Comparison of ENCODE assay signal across 9 cellular contexts in the genomic region with DNA sequence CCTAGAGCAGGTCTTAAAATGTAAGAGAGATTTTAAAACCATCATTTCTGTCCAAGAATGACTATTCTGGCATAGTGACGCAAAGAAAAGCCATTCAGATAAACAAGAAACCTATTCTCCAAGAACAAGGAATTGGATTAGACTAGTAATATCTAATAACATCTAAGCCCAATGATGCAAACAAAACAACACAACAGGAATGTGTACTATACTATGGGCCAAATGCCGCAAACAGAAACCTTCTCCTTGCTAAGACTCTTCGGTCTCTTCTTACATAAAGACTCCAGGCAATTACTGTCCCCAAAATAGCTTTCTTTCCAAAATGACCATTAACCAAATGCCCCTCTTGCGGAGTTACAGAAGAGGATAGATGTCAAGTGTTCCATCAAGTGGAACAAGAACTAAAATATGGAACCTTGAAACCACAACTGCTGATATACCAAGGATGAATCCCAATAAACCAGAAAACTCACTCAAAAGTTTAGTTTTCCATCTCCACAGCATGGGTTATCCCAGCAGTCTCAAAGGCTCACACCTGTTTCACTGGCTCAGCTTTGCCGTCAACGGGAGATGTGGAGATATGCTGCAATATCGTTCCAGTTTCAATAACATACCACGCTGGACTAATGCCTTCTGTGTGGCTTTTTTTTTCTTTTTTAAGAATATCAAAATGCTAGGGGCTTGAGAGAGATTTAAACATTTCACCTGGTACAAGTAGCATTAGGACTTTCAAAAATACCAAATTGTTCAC.
DNase-seq lines count a peak whose midpoint lies in the region; ATAC-seq and TF ChIP-seq lines count a peak whose summit lies in the region.
"Had no signal": no experiment of that assay in that cellular context is flagged by ENCODE, and none has a peak within 500 bp of the region (broad histone marks: within the 10 kb centered on the region; RNA-seq: fewer than 3 reads in every experiment).

No MANE protein-coding gene starts in this region.

- H3K27me3 ChIP-seq in skeletal muscle tissue (ENCODE audit: control insufficient read depth in 3 of 3, insufficient read depth in 3 of 3, low read length in 3 of 3) = no peaks in the 10 kb centered on the region
- H3K27me3 ChIP-seq: adrenal gland had no signal

- intact Hi-C loops in OCI-LY7 (cut with micrococcal nuclease; ENCODE audit: unreplicated experiment) = no loop called here

- H3K4me2 ChIP-seq in OCI-LY7 (ENCODE audit: low read length) = peak overlapping the region; percentile 98

- H3K4me1 ChIP-seq in OCI-LY7 (ENCODE audit: insufficient read depth, low read length, poor library complexity, severe bottlenecking) = peaks cover 98% of the 10 kb centered on the region
- H3K4me1 ChIP-seq in skeletal muscle tissue (ENCODE audit: control insufficient read depth in 3 of 3, insufficient read depth in 3 of 3, low read length in 3 of 3) = peaks cover 62% of the 10 kb centered on the region in 3 donors

- peak overlapping the region; percentile 63 for H3K4me3 ChIP-seq in OCI-LY7 (ENCODE audit: low read depth, low read length, poor library complexity, severe bottlenecking)
- H3K4me3 ChIP-seq in skeletal muscle tissue (ENCODE audit: low read length in 3 of 3) = peak overlapping the region; percentile 8 to 45 (median 11)
- H3K4me3 ChIP-seq: adrenal gland had no signal

- H2AFZ ChIP-seq in OCI-LY7 (ENCODE audit: low read length) = no peak overlapping the region

- DNase-seq in OCI-LY7 (ENCODE audit: low spot score) (no peak), fibroblast of gingiva (ENCODE audit: low read depth) (peak; percentile 36), AG20443 (ENCODE audit: low spot score) (no peak)
- DNase-seq: NCI-H345 had no signal

- H3K27ac ChIP-seq in OCI-LY7 (ENCODE audit: low read depth, low read length, poor library complexity, severe bottlenecking) = peak overlapping the region; percentile 92
- H3K27ac ChIP-seq in skeletal muscle tissue (ENCODE audit: low read depth, low read length) = peak overlapping the region; percentile 85

- POLR2A ChIA-PET in OCI-LY7 (lab: Charles Lee) = interaction anchor here (0.7 to 1.8 kb wide), 14 partner anchors 8 to 177 kb away, joined by 3 to 8 read pairs (median 4); no protein-coding TSS in a partner anchor

- TF ChIP-seq CTCF in OCI-LY7 (conservative IDR thresholded peaks at IDR 0.05; ENCODE audit: low read length) = no peak

- H4K20me1 ChIP-seq in OCI-LY7 (ENCODE audit: insufficient read depth, low read length) = peaks cover 26% of the 10 kb centered on the region; the same call in 1 of the 2 replicates

- no peaks in the 10 kb centered on the region for H3K9me2 ChIP-seq in OCI-LY7 (ENCODE audit: insufficient read depth, low read length)

- CTCF ChIA-PET in OCI-LY7 (lab: Charles Lee; ENCODE audit: unreplicated experiment) = interaction anchor here (0.6 to 1.0 kb wide), 2 partner anchors 9 to 91 kb away, joined by 3 to 6 read pairs; no protein-coding TSS in a partner anchor

- no TSS peak for BruUV-seq in OCI-LY7 (replicated peaks; lab: Mats Ljungman, UMichigan)

- ATAC-seq in GM21447 (IDR thresholded peaks at IDR 0.05; ENCODE audit: unreplicated experiment) (peak; percentile 4), HG02678 (IDR thresholded peaks at IDR 0.05; ENCODE audit: unreplicated experiment) (no peak), HG02798 (IDR thresholded peaks at IDR 0.05; ENCODE audit: poor library complexity, unreplicated experiment) (no peak)

- H3K9ac ChIP-seq in skeletal muscle tissue (ENCODE audit: low read depth in 1 of 3, low read length in 3 of 3) = no peak overlapping the region

- peaks cover 97% of the 10 kb centered on the region for H3K79me2 ChIP-seq in OCI-LY7 (ENCODE audit: insufficient read depth, low read depth, low read length)

- H3K9me3 ChIP-seq in OCI-LY7 (ENCODE audit: low read length) (no peaks in the 10 kb centered on the region), skeletal muscle tissue (ENCODE audit: control insufficient read depth in 3 of 3, low read length in 3 of 3) (no peaks in the 10 kb centered on the region)
- H3K9me3 ChIP-seq: adrenal gland had no signal

- peaks cover 8% of the 10 kb centered on the region; the same call in 1 of the 2 replicates for H3K36me3 ChIP-seq in OCI-LY7 (ENCODE audit: insufficient read depth, low read length)
- H3K36me3 ChIP-seq in skeletal muscle tissue (ENCODE audit: control insufficient read depth in 3 of 3, insufficient read depth in 3 of 3, low read length in 3 of 3) = no peaks in the 10 kb centered on the region
- H3K36me3 ChIP-seq: adrenal gland had no signal
